ENCODE assay signal across 1 cellular context in genomic region chr10:100185364-100186252, GRCh38.
TF ChIP-seq lines count a peak whose summit lies in the region.

ERLIN1 (minus strand) TSS chr10:100186029; CDS start chr10:100185626, 403 bp downstream.

TF ChIP-seq in K562, 482 proteins besides CTCF, POLR2A, EP300 and RAD21 (continued from another document and continues in another):
- no peak for TF ChIP-seq ARID4B (CRISPR knock-in tag; IDR thresholded peaks at IDR 0.05)
- TF ChIP-seq NR0B1 (IDR thresholded peaks at IDR 0.05; ENCODE audit: partially characterized antibody), result no peak
- TF ChIP-seq CCNT2 (IDR thresholded peaks at IDR 0.05; ENCODE audit: borderline replicate concordance, extremely low read depth, insufficient read length, low read depth, low read length), result peak; percentile 90
- TF ChIP-seq MGA (IDR thresholded peaks at IDR 0.05), result peak; percentile 63
- TF ChIP-seq CHD2 (IDR thresholded peaks at IDR 0.05; ENCODE audit: low read depth, low read length), result peak; percentile 53
- TF ChIP-seq GATAD2B (IDR thresholded peaks at IDR 0.05; ENCODE audit: borderline replicate concordance), result no peak; the same call in 1 of the 2 replicates
- TF ChIP-seq BCL6 (CRISPR knock-in tag; IDR thresholded peaks at IDR 0.05), result no peak
- peak; percentile 75; the same call in 1 of the 2 replicates for TF ChIP-seq JUN (IDR thresholded peaks at IDR 0.05; ENCODE audit: borderline replicate concordance, low read depth, low read length)
- no peak for TF ChIP-seq JUN (CRISPR knock-in tag; IDR thresholded peaks at IDR 0.05; ENCODE audit: borderline replicate concordance)
- TF ChIP-seq BHLHE40 (IDR thresholded peaks at IDR 0.05; ENCODE audit: low read length), result peak; percentile 99
- no peak for TF ChIP-seq ELK1 (CRISPR knock-in tag; IDR thresholded peaks at IDR 0.05)
- TF ChIP-seq NUFIP1 (IDR thresholded peaks at IDR 0.05; ENCODE audit: partially characterized antibody), result no peak
- TF ChIP-seq CC2D1A (IDR thresholded peaks at IDR 0.05), result no peak
- TF ChIP-seq GABPB2 (CRISPR knock-in tag; conservative IDR thresholded peaks at IDR 0.05), result no peak
- TF ChIP-seq THRA (IDR thresholded peaks at IDR 0.05), result no peak
- peak; percentile 54; the same call in 1 of the 2 replicates for TF ChIP-seq CREB3L1 (IDR thresholded peaks at IDR 0.05; ENCODE audit: borderline replicate concordance, low read depth)
- peak; percentile 73 for TF ChIP-seq TBP (optimal IDR thresholded peaks at IDR 0.05; ENCODE audit: low read depth, low read length)
- TF ChIP-seq DACH1 (IDR thresholded peaks at IDR 0.05; ENCODE audit: partially characterized antibody), result no peak
- no peak for TF ChIP-seq NFYB (IDR thresholded peaks at IDR 0.05; ENCODE audit: extremely low read depth, insufficient read length)
- TF ChIP-seq ZNF395 (CRISPR knock-in tag; IDR thresholded peaks at IDR 0.05), result no peak
- 0 out of 2 replicates have a peak, but pooled peaks have one; percentile 38 for TF ChIP-seq NKRF (IDR thresholded peaks at IDR 0.05; ENCODE audit: borderline replicate concordance)
- TF ChIP-seq MLLT1 (IDR thresholded peaks at IDR 0.05), result no peak
- TF ChIP-seq PML (IDR thresholded peaks at IDR 0.05; ENCODE audit: low read length), result no peak
